1 cellular context compared by ENCODE assay signal in the genomic region with DNA sequence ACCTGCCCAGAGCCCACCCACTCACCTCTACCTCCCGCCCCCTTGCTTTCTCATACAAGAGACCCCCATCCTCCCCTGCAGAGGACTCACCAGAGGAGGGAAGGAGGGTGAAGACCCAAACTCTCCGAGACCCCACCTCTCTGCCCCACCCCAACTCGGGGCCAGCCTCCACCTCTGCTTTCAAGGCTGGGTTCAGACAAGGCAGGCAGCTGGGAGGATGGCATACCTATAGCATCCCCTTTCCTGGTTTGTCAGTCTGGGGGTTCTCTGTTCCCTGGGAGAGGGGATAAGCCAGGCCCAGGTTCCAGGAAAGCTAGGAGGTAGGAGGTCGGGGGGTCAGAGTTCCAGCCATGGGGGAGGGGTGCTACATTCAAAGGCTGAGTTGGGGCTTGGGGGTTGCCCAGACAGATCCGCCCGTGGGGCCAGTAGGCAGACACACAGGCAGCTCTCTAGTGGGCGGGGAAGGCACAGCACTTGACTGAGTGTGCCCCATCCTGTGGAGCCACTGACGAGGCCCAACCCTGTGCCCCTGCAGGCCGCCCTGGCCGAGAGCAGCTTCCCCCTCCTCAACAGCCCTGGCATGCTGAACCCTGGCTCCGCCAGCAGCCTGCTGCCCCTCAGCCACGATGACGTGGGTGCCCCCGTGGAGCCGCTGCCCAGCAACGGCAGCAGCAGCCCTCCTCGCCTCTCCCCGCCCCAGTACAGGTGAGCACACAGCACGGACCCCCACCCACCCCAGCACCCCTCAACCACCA.
TF ChIP-seq lines count a peak whose summit lies in the region.

No MANE protein-coding gene starts in this region.

TF ChIP-seq in GM23338, 12 proteins besides CTCF, POLR2A, EP300 and RAD21:
- TF ChIP-seq, protein P1, sequence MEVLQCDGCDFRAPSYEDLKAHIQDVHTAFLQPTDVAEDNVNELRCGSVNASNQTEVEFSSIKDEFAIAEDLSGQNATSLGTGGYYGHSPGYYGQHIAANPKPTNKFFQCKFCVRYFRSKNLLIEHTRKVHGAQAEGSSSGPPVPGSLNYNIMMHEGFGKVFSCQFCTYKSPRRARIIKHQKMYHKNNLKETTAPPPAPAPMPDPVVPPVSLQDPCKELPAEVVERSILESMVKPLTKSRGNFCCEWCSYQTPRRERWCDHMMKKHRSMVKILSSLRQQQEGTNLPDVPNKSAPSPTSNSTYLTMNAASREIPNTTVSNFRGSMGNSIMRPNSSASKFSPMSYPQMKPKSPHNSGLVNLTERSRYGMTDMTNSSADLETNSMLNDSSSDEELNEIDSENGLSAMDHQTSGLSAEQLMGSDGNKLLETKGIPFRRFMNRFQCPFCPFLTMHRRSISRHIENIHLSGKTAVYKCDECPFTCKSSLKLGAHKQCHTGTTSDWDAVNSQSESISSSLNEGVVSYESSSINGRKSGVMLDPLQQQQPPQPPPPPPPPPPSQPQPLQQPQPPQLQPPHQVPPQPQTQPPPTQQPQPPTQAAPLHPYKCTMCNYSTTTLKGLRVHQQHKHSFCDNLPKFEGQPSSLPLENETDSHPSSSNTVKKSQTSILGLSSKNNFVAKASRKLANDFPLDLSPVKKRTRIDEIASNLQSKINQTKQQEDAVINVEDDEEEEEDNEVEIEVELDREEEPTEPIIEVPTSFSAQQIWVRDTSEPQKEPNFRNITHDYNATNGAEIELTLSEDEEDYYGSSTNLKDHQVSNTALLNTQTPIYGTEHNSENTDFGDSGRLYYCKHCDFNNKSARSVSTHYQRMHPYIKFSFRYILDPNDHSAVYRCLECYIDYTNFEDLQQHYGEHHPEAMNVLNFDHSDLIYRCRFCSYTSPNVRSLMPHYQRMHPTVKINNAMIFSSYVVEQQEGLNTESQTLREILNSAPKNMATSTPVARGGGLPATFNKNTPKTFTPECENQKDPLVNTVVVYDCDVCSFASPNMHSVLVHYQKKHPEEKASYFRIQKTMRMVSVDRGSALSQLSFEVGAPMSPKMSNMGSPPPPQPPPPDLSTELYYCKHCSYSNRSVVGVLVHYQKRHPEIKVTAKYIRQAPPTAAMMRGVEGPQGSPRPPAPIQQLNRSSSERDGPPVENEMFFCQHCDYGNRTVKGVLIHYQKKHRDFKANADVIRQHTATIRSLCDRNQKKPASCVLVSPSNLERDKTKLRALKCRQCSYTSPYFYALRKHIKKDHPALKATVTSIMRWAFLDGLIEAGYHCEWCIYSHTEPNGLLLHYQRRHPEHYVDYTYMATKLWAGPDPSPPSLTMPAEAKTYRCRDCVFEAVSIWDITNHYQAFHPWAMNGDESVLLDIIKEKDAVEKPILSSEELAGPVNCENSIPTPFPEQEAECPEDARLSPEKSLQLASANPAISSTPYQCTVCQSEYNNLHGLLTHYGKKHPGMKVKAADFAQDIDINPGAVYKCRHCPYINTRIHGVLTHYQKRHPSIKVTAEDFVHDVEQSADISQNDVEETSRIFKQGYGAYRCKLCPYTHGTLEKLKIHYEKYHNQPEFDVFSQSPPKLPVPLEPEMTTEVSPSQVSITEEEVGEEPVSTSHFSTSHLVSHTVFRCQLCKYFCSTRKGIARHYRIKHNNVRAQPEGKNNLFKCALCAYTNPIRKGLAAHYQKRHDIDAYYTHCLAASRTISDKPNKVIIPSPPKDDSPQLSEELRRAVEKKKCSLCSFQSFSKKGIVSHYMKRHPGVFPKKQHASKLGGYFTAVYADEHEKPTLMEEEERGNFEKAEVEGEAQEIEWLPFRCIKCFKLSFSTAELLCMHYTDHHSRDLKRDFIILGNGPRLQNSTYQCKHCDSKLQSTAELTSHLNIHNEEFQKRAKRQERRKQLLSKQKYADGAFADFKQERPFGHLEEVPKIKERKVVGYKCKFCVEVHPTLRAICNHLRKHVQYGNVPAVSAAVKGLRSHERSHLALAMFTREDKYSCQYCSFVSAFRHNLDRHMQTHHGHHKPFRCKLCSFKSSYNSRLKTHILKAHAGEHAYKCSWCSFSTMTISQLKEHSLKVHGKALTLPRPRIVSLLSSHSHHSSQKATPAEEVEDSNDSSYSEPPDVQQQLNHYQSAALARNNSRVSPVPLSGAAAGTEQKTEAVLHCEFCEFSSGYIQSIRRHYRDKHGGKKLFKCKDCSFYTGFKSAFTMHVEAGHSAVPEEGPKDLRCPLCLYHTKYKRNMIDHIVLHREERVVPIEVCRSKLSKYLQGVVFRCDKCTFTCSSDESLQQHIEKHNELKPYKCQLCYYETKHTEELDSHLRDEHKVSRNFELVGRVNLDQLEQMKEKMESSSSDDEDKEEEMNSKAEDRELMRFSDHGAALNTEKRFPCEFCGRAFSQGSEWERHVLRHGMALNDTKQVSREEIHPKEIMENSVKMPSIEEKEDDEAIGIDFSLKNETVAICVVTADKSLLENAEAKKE (CRISPR knock-in tag; IDR thresholded peaks at IDR 0.05), result no peak
- TF ChIP-seq NANOG (IDR thresholded peaks at IDR 0.05; ENCODE audit: borderline replicate concordance) (no peak), JUNB (IDR thresholded peaks at IDR 0.05; ENCODE audit: unreplicated experiment) (no peak), ZNF331 (CRISPR knock-in tag; IDR thresholded peaks at IDR 0.05; ENCODE audit: low read depth) (no peak)
TF ChIP-seq in GM23338: peak in this region for 0.
